Comparison of ENCODE assay signal across 1 cellular context in the genomic region with DNA sequence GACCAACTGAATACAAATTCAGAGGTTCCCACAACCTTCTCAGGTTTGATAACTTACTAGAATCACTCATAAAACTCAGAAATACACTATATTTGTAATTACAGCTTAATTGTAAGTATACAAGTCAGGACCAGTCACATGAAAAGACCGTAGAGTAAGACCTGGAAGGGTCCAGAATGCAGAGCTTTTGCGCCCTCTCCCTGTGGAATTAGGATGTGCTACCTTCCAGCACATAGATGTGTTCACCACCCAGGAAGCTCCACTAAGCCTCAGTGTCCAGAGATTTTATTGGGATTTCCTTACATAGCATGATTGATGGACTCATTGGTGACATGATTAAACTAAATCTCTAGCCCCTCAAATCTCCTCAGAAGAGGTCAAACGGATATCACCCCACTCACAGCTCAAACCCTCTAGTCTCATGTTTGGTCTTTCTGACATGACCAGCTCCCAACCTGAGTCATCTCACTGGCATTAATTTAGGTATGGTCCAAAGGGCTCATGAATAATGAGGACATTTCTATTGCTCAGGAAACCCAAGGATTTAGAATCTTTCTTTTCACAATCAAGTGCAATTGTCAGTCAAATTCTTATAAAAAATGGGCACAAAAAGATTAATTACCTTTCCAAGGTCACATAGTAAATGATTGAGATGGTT.
TF ChIP-seq lines count a peak whose summit lies in the region.

No MANE protein-coding gene starts in this region.

TF ChIP-seq in H1, 55 proteins besides CTCF, POLR2A, EP300 and RAD21 (continued from another document):
- TF ChIP-seq, protein P1, sequence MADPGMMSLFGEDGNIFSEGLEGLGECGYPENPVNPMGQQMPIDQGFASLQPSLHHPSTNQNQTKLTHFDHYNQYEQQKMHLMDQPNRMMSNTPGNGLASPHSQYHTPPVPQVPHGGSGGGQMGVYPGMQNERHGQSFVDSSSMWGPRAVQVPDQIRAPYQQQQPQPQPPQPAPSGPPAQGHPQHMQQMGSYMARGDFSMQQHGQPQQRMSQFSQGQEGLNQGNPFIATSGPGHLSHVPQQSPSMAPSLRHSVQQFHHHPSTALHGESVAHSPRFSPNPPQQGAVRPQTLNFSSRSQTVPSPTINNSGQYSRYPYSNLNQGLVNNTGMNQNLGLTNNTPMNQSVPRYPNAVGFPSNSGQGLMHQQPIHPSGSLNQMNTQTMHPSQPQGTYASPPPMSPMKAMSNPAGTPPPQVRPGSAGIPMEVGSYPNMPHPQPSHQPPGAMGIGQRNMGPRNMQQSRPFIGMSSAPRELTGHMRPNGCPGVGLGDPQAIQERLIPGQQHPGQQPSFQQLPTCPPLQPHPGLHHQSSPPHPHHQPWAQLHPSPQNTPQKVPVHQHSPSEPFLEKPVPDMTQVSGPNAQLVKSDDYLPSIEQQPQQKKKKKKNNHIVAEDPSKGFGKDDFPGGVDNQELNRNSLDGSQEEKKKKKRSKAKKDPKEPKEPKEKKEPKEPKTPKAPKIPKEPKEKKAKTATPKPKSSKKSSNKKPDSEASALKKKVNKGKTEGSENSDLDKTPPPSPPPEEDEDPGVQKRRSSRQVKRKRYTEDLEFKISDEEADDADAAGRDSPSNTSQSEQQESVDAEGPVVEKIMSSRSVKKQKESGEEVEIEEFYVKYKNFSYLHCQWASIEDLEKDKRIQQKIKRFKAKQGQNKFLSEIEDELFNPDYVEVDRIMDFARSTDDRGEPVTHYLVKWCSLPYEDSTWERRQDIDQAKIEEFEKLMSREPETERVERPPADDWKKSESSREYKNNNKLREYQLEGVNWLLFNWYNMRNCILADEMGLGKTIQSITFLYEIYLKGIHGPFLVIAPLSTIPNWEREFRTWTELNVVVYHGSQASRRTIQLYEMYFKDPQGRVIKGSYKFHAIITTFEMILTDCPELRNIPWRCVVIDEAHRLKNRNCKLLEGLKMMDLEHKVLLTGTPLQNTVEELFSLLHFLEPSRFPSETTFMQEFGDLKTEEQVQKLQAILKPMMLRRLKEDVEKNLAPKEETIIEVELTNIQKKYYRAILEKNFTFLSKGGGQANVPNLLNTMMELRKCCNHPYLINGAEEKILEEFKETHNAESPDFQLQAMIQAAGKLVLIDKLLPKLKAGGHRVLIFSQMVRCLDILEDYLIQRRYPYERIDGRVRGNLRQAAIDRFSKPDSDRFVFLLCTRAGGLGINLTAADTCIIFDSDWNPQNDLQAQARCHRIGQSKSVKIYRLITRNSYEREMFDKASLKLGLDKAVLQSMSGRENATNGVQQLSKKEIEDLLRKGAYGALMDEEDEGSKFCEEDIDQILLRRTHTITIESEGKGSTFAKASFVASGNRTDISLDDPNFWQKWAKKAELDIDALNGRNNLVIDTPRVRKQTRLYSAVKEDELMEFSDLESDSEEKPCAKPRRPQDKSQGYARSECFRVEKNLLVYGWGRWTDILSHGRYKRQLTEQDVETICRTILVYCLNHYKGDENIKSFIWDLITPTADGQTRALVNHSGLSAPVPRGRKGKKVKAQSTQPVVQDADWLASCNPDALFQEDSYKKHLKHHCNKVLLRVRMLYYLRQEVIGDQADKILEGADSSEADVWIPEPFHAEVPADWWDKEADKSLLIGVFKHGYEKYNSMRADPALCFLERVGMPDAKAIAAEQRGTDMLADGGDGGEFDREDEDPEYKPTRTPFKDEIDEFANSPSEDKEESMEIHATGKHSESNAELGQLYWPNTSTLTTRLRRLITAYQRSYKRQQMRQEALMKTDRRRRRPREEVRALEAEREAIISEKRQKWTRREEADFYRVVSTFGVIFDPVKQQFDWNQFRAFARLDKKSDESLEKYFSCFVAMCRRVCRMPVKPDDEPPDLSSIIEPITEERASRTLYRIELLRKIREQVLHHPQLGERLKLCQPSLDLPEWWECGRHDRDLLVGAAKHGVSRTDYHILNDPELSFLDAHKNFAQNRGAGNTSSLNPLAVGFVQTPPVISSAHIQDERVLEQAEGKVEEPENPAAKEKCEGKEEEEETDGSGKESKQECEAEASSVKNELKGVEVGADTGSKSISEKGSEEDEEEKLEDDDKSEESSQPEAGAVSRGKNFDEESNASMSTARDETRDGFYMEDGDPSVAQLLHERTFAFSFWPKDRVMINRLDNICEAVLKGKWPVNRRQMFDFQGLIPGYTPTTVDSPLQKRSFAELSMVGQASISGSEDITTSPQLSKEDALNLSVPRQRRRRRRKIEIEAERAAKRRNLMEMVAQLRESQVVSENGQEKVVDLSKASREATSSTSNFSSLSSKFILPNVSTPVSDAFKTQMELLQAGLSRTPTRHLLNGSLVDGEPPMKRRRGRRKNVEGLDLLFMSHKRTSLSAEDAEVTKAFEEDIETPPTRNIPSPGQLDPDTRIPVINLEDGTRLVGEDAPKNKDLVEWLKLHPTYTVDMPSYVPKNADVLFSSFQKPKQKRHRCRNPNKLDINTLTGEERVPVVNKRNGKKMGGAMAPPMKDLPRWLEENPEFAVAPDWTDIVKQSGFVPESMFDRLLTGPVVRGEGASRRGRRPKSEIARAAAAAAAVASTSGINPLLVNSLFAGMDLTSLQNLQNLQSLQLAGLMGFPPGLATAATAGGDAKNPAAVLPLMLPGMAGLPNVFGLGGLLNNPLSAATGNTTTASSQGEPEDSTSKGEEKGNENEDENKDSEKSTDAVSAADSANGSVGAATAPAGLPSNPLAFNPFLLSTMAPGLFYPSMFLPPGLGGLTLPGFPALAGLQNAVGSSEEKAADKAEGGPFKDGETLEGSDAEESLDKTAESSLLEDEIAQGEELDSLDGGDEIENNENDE (IDR thresholded peaks at IDR 0.05; ENCODE audit: insufficient replicate concordance, low read length) = no peak
- TF ChIP-seq PHF8 (conservative IDR thresholded peaks at IDR 0.05; ENCODE audit: low read depth, low read length) = no peak
- no peak for TF ChIP-seq YY1 (IDR thresholded peaks at IDR 0.05; ENCODE audit: low read depth, low read length)
- no peak for TF ChIP-seq NANOG (IDR thresholded peaks at IDR 0.05; ENCODE audit: insufficient read depth, low read depth, low read length, poor library complexity, severe bottlenecking)
- no peak for TF ChIP-seq BRCA1 (IDR thresholded peaks at IDR 0.05; ENCODE audit: low read depth, low read length)
- no peak for TF ChIP-seq SUZ12 (IDR thresholded peaks at IDR 0.05; ENCODE audit: low read length)
- TF ChIP-seq CTBP2 (IDR thresholded peaks at IDR 0.05; ENCODE audit: borderline replicate concordance, insufficient read depth, insufficient read length, low read length) = no peak
- TF ChIP-seq EZH2 (IDR thresholded peaks at IDR 0.05; ENCODE audit: low read depth, low read length, severe bottlenecking) = no peak
- no peak for TF ChIP-seq POLR2AphosphoS5 (IDR thresholded peaks at IDR 0.05; ENCODE audit: low read depth, low read length)
- TF ChIP-seq SP4 (IDR thresholded peaks at IDR 0.05; ENCODE audit: low read length) = no peak
- TF ChIP-seq HDAC2 (IDR thresholded peaks at IDR 0.05; ENCODE audit: borderline replicate concordance in 1 of 2, low read depth in 2 of 2, low read length in 2 of 2) = no peak
- TF ChIP-seq, protein P2, sequence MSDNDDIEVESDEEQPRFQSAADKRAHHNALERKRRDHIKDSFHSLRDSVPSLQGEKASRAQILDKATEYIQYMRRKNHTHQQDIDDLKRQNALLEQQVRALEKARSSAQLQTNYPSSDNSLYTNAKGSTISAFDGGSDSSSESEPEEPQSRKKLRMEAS (IDR thresholded peaks at IDR 0.05) = no peak
- TF ChIP-seq POU5F1 (IDR thresholded peaks at IDR 0.05; ENCODE audit: low read depth, low read length) = no peak
- no peak for TF ChIP-seq CEBPB (IDR thresholded peaks at IDR 0.05; ENCODE audit: low read depth, low read length)
- no peak for TF ChIP-seq KDM4A (IDR thresholded peaks at IDR 0.05; ENCODE audit: low read depth, low read length, severe bottlenecking)
